30 cellular contexts compared by ENCODE assay signal in the genomic region with DNA sequence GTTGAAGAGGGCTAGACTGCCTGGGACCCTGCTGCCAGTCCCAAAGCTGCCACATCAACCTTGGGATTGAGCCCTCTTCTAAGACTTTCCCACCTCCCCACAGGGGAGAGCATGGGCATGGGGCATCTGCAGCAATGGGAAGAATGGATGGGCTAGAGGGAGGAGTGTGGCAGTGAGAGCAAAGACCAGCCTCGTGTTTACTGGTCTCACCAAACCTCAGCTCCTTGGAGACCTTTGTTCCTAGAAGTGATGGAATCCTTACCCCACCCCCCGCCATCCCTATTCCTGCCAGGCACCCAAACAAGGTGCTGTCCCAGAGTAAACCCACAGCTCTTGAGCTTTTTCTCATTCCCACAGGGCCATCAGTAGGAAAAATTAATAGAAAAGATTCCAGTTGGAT. TPM values are rescaled to one million over a fixed set of nuclear protein-coding genes. Genes with fewer than 3 reads are reported as not detected.
DNase-seq lines count a peak whose midpoint lies in the region; ATAC-seq and TF ChIP-seq lines count a peak whose summit lies in the region.
"Had no signal": no experiment of that assay in that cellular context is flagged by ENCODE, and none has a peak within 500 bp of the region (broad histone marks: within the 10 kb centered on the region; RNA-seq: fewer than 3 reads in every experiment).

No MANE protein-coding gene starts in this region.

- ATAC-seq in left colon (peak; percentile 39), sciatic nerve (no peak)
- ATAC-seq: activated CD8-positive, alpha-beta T cell treated with anti-CD3 and anti-CD28 coated beads for 36 hours; body of pancreas; foreskin keratinocyte; SK-N-SH treated with all-trans-retinoic acid at 6 μM for 48 hours; stimulated activated effector memory CD8-positive, alpha-beta T cell treated with anti-CD3 and anti-CD28 coated beads, Interleukin-12 subunit alpha, Interleukin-12 subunit beta, amount 100 ng/mL, for 72 hours had no signal

- H3K9me3 ChIP-seq in Peyer's patch (no peaks in the 10 kb centered on the region), vagina (no peaks in the 10 kb centered on the region)
- H3K9me3 ChIP-seq: adrenal gland, body of pancreas, esophagus squamous epithelium, left ventricle myocardium inferior, transverse colon had no signal

- peak; percentile 45 for DNase-seq in H7
- DNase-seq in Peyer's patch, result peak in 2 of 3 donors; percentile 56 to 66
- no peak for DNase-seq in left colon
- peak; percentile 30 for DNase-seq in sciatic nerve (ENCODE audit: low spot score)
- DNase-seq in cortex of kidney (lab: John Stamatoyannopoulos, UW), result no peak
- no peak for DNase-seq in NCI-H1092 (lab: John Stamatoyannopoulos, UW)
- no peak for DNase-seq in vagina (ENCODE audit: extremely low spot score in 2 of 2)
- DNase-seq: activated CD4-positive, alpha-beta T cell treated with anti-CD3 and anti-CD28 coated beads for 1 hour; activated CD8-positive, alpha-beta memory T cell treated with anti-CD3 and anti-CD28 coated beads, Interleukin-2, amount 50 U/mL, for 48 hours; activated CD8-positive, alpha-beta T cell treated with anti-CD3 and anti-CD28 coated beads for 36 hours; body of pancreas; esophagus squamous epithelium; foreskin keratinocyte; GM23248; left ventricle myocardium inferior; mesendoderm; NCI-H1092 treated with DMSO at 0.1 percent for 48 hours; NCI-H187 treated with DMSO at 0.1 percent for 48 hours; NCI-H524; NK-92 treated with Interleukin-12 subunit alpha and Interleukin-12 subunit beta, amount 100 ng/mL, for 24 hours; nucleus accumbens; PC-9; Right ventricle myocardium superior; transverse colon had no signal

- TF ChIP-seq POLR2A in Peyer's patch (IDR thresholded peaks at IDR 0.05), result no peak
- no peak for TF ChIP-seq POLR2A in vagina (IDR thresholded peaks at IDR 0.05)

- H3K4me3 ChIP-seq in H7 (ENCODE audit: insufficient read depth, low read depth, low read length), result no peak overlapping the region
- no peak overlapping the region for H3K4me3 ChIP-seq in Peyer's patch
- H3K4me3 ChIP-seq in vagina, result no peak overlapping the region
- H3K4me3 ChIP-seq: adrenal gland, body of pancreas, dorsolateral prefrontal cortex, esophagus squamous epithelium, GM23248, left ventricle myocardium inferior, PC-9, transverse colon had no signal

- intact Hi-C loops in left colon (cut with DNase I, micrococcal nuclease) (no loop called here), sciatic nerve (cut with DNase I) (no loop called here), vagina (cut with DNase I) (no loop called here)

- H3K36me3 ChIP-seq in H7 (replicated peaks; ENCODE audit: control insufficient read depth, insufficient read depth, low read length), result no peaks in the 10 kb centered on the region
- H3K36me3 ChIP-seq in Peyer's patch, result no peaks in the 10 kb centered on the region
- no peaks in the 10 kb centered on the region for H3K36me3 ChIP-seq in vagina
- H3K36me3 ChIP-seq: adrenal gland, esophagus squamous epithelium, left ventricle myocardium inferior, transverse colon had no signal

- peaks cover 0 to 48% (median 30%) of the 10 kb centered on the region in 4 donors for H3K4me1 ChIP-seq in Peyer's patch
- H3K4me1 ChIP-seq in vagina, result peaks cover 35% of the 10 kb centered on the region

- TF ChIP-seq CTCF in Peyer's patch (IDR thresholded peaks at IDR 0.05) (no peak), vagina (IDR thresholded peaks at IDR 0.05) (no peak)

- H3K27ac ChIP-seq in Peyer's patch (no peak overlapping the region), vagina (no peak overlapping the region)
- H3K27ac ChIP-seq: body of pancreas, esophagus squamous epithelium, foreskin keratinocyte, GM23248, left ventricle myocardium inferior, PC-9, transverse colon had no signal

- H3K27me3 ChIP-seq in H7 (ENCODE audit: control insufficient read depth, insufficient read depth, low read length) (no peaks in the 10 kb centered on the region), Peyer's patch (no peaks in the 10 kb centered on the region), vagina (no peaks in the 10 kb centered on the region)
- H3K27me3 ChIP-seq: adrenal gland, body of pancreas, dorsolateral prefrontal cortex, esophagus squamous epithelium, foreskin keratinocyte, transverse colon had no signal

RNA-seq across cellular contexts. Expression of a gene that starts 20.0 kb away (rescaled TPM):
- total RNA-seq in H7 (2014; rRNA removed; shearing (Covaris generic)), result 0.94 and 3.0 TPM in 2 replicates
- total RNA-seq in Peyer's patch (1 to 10 TPM in 2 of 4 donors, not detected in 2; 1.3 to 2.7 TPM), left colon (under 1 TPM in 1 of 2 donors, not detected in 1; 0.46 TPM), sciatic nerve (0.80 TPM), vagina (not detected)
- total RNA-seq: GM23248, HT-29, left ventricle myocardium inferior, Right ventricle myocardium superior had no signal

RNA-seq across cellular contexts. Expression of a gene that starts 28.1 kb away (rescaled TPM):
- 13.2 and 15.0 TPM in 2 replicates for total RNA-seq in H7 (2014; rRNA removed; shearing (Covaris generic))
- total RNA-seq in Peyer's patch (100 to 1,000 TPM; 247 to 296 (median 275) TPM), left colon (100 to 1,000 TPM in 1 of 2 donors, 10 to 100 TPM in 1; 40.3 to 252 TPM), sciatic nerve (23.6 TPM), vagina (246 TPM)

RNA-seq across cellular contexts. Expression of a gene that starts 59.6 kb away (rescaled TPM):
- total RNA-seq in H7 (2014; rRNA removed; shearing (Covaris generic)), result 4.2 and 10.8 TPM in 2 replicates
- total RNA-seq in Peyer's patch (not detected), left colon (not detected), sciatic nerve (not detected), vagina (not detected)
- total RNA-seq: activated CD8-positive, alpha-beta T cell treated with anti-CD3 and anti-CD28 coated beads for 36 hours; adrenal gland; body of pancreas; esophagus squamous epithelium; foreskin keratinocyte; GM23248; HT-29; left ventricle myocardium inferior; pulmonary artery endothelial cell; Right ventricle myocardium superior; transverse colon had no signal

Comparison
In these comparisons a context has a peak if more than half of its experiments do, and no peak if none do; other contexts are left out.
1. DNase-seq: peak in H7 (single experiment), Peyer's patch (2 of 3) and sciatic nerve (single experiment); none in left colon (0 of 2), cortex of kidney (single experiment), NCI-H1092 (single experiment) and vagina (0 of 2).